In the genomic region with DNA sequence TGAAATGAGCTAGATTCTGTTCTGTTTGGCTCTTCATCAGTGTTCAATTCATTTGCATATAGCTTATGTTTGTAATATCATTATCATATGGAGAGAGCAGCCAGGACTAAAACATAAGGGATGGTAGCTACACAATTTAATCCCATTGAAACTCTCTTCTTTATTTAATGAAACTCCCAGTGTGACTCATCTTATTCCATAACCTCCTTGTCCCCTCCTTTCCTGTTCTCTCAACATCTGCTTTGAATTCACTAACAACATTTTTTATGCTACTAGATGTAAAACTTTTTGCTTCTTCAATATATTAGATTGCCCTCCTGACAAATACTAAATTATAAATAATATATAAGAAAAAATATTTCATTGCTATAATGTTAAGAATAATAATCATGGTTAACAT, we compare ENCODE assay signal across 22 cellular contexts.
DNase-seq lines count a peak whose midpoint lies in the region; ATAC-seq, FAIRE-seq and TF ChIP-seq lines count a peak whose summit lies in the region.
"Had no signal": no experiment of that assay in that cellular context is flagged by ENCODE, and none has a peak within 500 bp of the region (broad histone marks: within the 10 kb centered on the region; RNA-seq: fewer than 3 reads in every experiment).

No MANE protein-coding gene starts in this region.

- H3K27ac ChIP-seq in A673 (ENCODE audit: low read depth, low read length, poor library complexity, severe bottlenecking) (no peak overlapping the region), RWPE1 (no peak overlapping the region), foreskin keratinocyte (no peak overlapping the region), small intestine (ENCODE audit: low read depth in 1 of 2, low read length in 1 of 2) (no peak overlapping the region), right lobe of liver (no peak overlapping the region), WERI-Rb-1 (no peak overlapping the region)
- H3K27ac ChIP-seq: A549, C4-2B had no signal

- no peaks in the 10 kb centered on the region for H3K4me1 ChIP-seq in A673 (ENCODE audit: insufficient read depth, low read length, poor library complexity, severe bottlenecking)
- peaks cover 23% of the 10 kb centered on the region for H3K4me1 ChIP-seq in foreskin keratinocyte
- no peaks in the 10 kb centered on the region for H3K4me1 ChIP-seq in small intestine (ENCODE audit: control insufficient read depth in 2 of 2, insufficient read depth in 1 of 2, low read depth in 1 of 2, low read length in 1 of 2)
- H3K4me1 ChIP-seq in right lobe of liver = no peaks in the 10 kb centered on the region
- H3K4me1 ChIP-seq: A549 had no signal

- TF ChIP-seq POLR2A in right lobe of liver (IDR thresholded peaks at IDR 0.05) = no peak

- H3K36me3 ChIP-seq in A673 (ENCODE audit: insufficient read depth, low read length, poor library complexity, severe bottlenecking) = no peaks in the 10 kb centered on the region
- no peaks in the 10 kb centered on the region for H3K36me3 ChIP-seq in small intestine (ENCODE audit: control insufficient read depth in 2 of 2, insufficient read depth in 2 of 2, low read length in 2 of 2)
- no peaks in the 10 kb centered on the region for H3K36me3 ChIP-seq in right lobe of liver
- H3K36me3 ChIP-seq in WERI-Rb-1 = no peaks in the 10 kb centered on the region

- BruUV-seq in A673 (replicated peaks; lab: Mats Ljungman, UMichigan) = no TSS peak

- ATAC-seq in foreskin keratinocyte (peak; percentile 46), right lobe of liver (no peak), GM21786 (IDR thresholded peaks at IDR 0.05; ENCODE audit: unreplicated experiment) (no peak)
- ATAC-seq: A549, Panc1 had no signal

- H3K4me3 ChIP-seq in A673 (ENCODE audit: low read depth, low read length, poor library complexity, severe bottlenecking) = no peak overlapping the region
- no peak overlapping the region for H3K4me3 ChIP-seq in choroid plexus epithelial cell (ENCODE audit: low read depth, low read length)
- no peak overlapping the region for H3K4me3 ChIP-seq in small intestine (ENCODE audit: low read depth in 1 of 2, low read length in 2 of 2)
- no peak overlapping the region for H3K4me3 ChIP-seq in right lobe of liver
- H3K4me3 ChIP-seq in WERI-Rb-1 (ENCODE audit: low read depth, low read length) = no peak overlapping the region
- H3K4me3 ChIP-seq: A549 had no signal

- intact Hi-C loops in A673 (cut with micrococcal nuclease; ENCODE audit: unreplicated experiment) (no loop called here), right lobe of liver (cut with DNase I) (no loop called here)

- peak; percentile 50 for DNase-seq in A673 (ENCODE audit: low spot score)
- DNase-seq in RWPE1 (ENCODE audit: low spot score) = peak; percentile 16
- peak; percentile 24 for DNase-seq in choroid plexus epithelial cell (ENCODE audit: low read depth)
- peak in 1 of 2 donors; percentile 33 for DNase-seq in foreskin keratinocyte
- no peak for DNase-seq in small intestine
- DNase-seq in right lobe of liver = no peak
- DNase-seq in WERI-Rb-1 = no peak
- DNase-seq: DMS 273 treated with DMSO at 0.1 percent for 48 hours, GDM1, HFFc6, Karpas-422, MM.1S, NCI-H1092 treated with DMSO at 0.1 percent for 48 hours, NCI-H2081 treated with DMSO at 0.1 percent for 48 hours, NCI-H510A, SHP77 treated with DMSO at 0.1 percent for 48 hours had no signal

- no peak for FAIRE-seq in small intestine (lab: Jason Lieb, UNC)
- FAIRE-seq: A549, GM12891, GM18507 had no signal

- H3K27me3 ChIP-seq in A673 (replicated peaks; ENCODE audit: insufficient read depth, low read depth, low read length, poor library complexity) (no peaks in the 10 kb centered on the region), foreskin keratinocyte (no peaks in the 10 kb centered on the region), small intestine (ENCODE audit: control insufficient read depth in 2 of 2, insufficient read depth in 2 of 2, low read length in 2 of 2) (no peaks in the 10 kb centered on the region), right lobe of liver (no peaks in the 10 kb centered on the region), WERI-Rb-1 (ENCODE audit: insufficient read depth, low read depth, severe bottlenecking) (no peaks in the 10 kb centered on the region)

- CTCF ChIA-PET in A673 (lab: Charles Lee) (no interaction called here), RWPE1 (lab: Yijun Ruan, JAX) (interaction anchor here (0.6 kb wide), 1 partner anchor 1763 kb away, joined by 4 read pairs; no protein-coding TSS in a partner anchor)

- TF ChIP-seq CTCF in A673 (conservative IDR thresholded peaks at IDR 0.05; ENCODE audit: low read depth, low read length) (no peak), RWPE1 (conservative IDR thresholded peaks at IDR 0.05; ENCODE audit: low read depth) (no peak), choroid plexus epithelial cell (conservative IDR thresholded peaks at IDR 0.05; ENCODE audit: low read depth, low read length) (no peak), foreskin keratinocyte (conservative IDR thresholded peaks at IDR 0.05) (no peak), right lobe of liver (IDR thresholded peaks at IDR 0.05) (no peak), WERI-Rb-1 (IDR thresholded peaks at IDR 0.05; ENCODE audit: low read depth, low read length) (no peak)

- H3K9me3 ChIP-seq in A673 (ENCODE audit: low read depth, low read length, poor library complexity, severe bottlenecking) = no peaks in the 10 kb centered on the region
- no peaks in the 10 kb centered on the region for H3K9me3 ChIP-seq in small intestine (ENCODE audit: control insufficient read depth, low read depth)
- H3K9me3 ChIP-seq in right lobe of liver = no peaks in the 10 kb centered on the region
- H3K9me3 ChIP-seq in WERI-Rb-1 (ENCODE audit: severe bottlenecking) = no peaks in the 10 kb centered on the region
- H3K9me3 ChIP-seq: A549 had no signal

- POLR2A ChIA-PET in A673 (lab: Charles Lee; ENCODE audit: low non-redundant PET) = no interaction called here
- POLR2A ChIA-PET in RWPE1 (lab: Yijun Ruan, JAX; ENCODE audit: low non-redundant PET) = no interaction called here

Comparison
In these comparisons a context has a peak if more than half of its experiments do, and no peak if none do; other contexts are left out.
1. DNase-seq: peak in A673 (single experiment), RWPE1 (single experiment) and choroid plexus epithelial cell (single experiment); none in small intestine (single experiment), right lobe of liver (0 of 3) and WERI-Rb-1 (single experiment).